In genomic region chr6:118705799-118706481, GRCh38 we compare ENCODE assay signal across 8 cellular contexts. TPM values are rescaled to one million over a fixed set of nuclear protein-coding genes. Genes with fewer than 3 reads are reported as not detected.
DNase-seq lines count a peak whose midpoint lies in the region; ATAC-seq and TF ChIP-seq lines count a peak whose summit lies in the region.

No MANE protein-coding gene starts in this region.

- DNase-seq in DMS114 treated with DMSO at 0.1 percent for 48 hours (lab: John Stamatoyannopoulos, UW; ENCODE audit: unreplicated experiment) (peak; percentile 62), hepatocyte (ENCODE audit: low spot score) (no peak), superior temporal gyrus (ENCODE audit: extremely low spot score) (peak; percentile 36), nephron progenitor cell (no peak), NCI-H187 (lab: John Stamatoyannopoulos, UW) (no peak)
- peak; percentile 32 to 39 for DNase-seq in activated T-cell treated with anti-CD3 and anti-CD28 coated beads, Interleukin-2, amount 50 U/mL, for 72 hours

- no peaks in the 10 kb centered on the region for H4K20me1 ChIP-seq in hepatocyte (ENCODE audit: insufficient read depth, poor library complexity, severe bottlenecking)

- no peaks in the 10 kb centered on the region for H3K9me2 ChIP-seq in hepatocyte (replicated peaks; ENCODE audit: insufficient read depth)

- peak overlapping the region; percentile 97 for H3K27ac Mint-ChIP-seq in activated T-cell treated with anti-CD3 and anti-CD28 coated beads, Interleukin-2, amount 50 U/mL, for 72 hours
- no peak overlapping the region for H3K27ac Mint-ChIP-seq in nephron progenitor cell

- peak; percentile 36 for ATAC-seq in GM19397 (IDR thresholded peaks at IDR 0.05; ENCODE audit: unreplicated experiment)
- ATAC-seq in HG03439 (IDR thresholded peaks at IDR 0.05; ENCODE audit: unreplicated experiment), result peak; percentile 39
- peak; percentile 19 to 29 for ATAC-seq in activated T-cell treated with anti-CD3 and anti-CD28 coated beads, Interleukin-2, amount 50 U/mL, for 72 hours (replicated peaks in 1 of 2)

- no peaks in the 10 kb centered on the region for H3K79me2 ChIP-seq in hepatocyte

- H3K4me1 ChIP-seq in hepatocyte (ENCODE audit: insufficient read depth), result peaks cover 17% of the 10 kb centered on the region

- no peaks in the 10 kb centered on the region for H3K27me3 ChIP-seq in hepatocyte

- H3K27ac ChIP-seq in hepatocyte, result no peak overlapping the region

- H3K36me3 ChIP-seq in hepatocyte (replicated peaks; ENCODE audit: insufficient read depth, low read depth), result no peaks in the 10 kb centered on the region

- H3K4me3 Mint-ChIP-seq in activated T-cell treated with anti-CD3 and anti-CD28 coated beads, Interleukin-2, amount 50 U/mL, for 72 hours, result peak overlapping the region; percentile 94 to 98
- H3K4me3 Mint-ChIP-seq in nephron progenitor cell, result no peak overlapping the region

- H3K4me2 ChIP-seq in hepatocyte, result peak overlapping the region; percentile 49

- no peaks in the 10 kb centered on the region for H3K9me3 ChIP-seq in hepatocyte (ENCODE audit: low read depth)

- WGBS in hepatocyte (ENCODE audit: low lambda C conversion rate, missing lambda C conversion rate), result 48% methylated on average over 4 of the region's 4 CpGs

- H3K4me1 Mint-ChIP-seq in activated T-cell treated with anti-CD3 and anti-CD28 coated beads, Interleukin-2, amount 50 U/mL, for 72 hours (ENCODE audit: low read depth), result peaks cover 75% of the 10 kb centered on the region
- H3K4me1 Mint-ChIP-seq in nephron progenitor cell, result peaks cover 47% of the 10 kb centered on the region

- no peak for TF ChIP-seq CTCF in hepatocyte (IDR thresholded peaks at IDR 0.05; ENCODE audit: poor library complexity)
- TF ChIP-seq CTCF in nephron progenitor cell (IDR thresholded peaks at IDR 0.05), result no peak

- no peak overlapping the region for H2AFZ ChIP-seq in hepatocyte

- no peak overlapping the region for H3K4me3 ChIP-seq in hepatocyte

- no peaks in the 10 kb centered on the region for H3K27me3 Mint-ChIP-seq in activated T-cell treated with anti-CD3 and anti-CD28 coated beads, Interleukin-2, amount 50 U/mL, for 72 hours (ENCODE audit: low read depth)
- peaks cover 3% of the 10 kb centered on the region for H3K27me3 Mint-ChIP-seq in nephron progenitor cell (ENCODE audit: low read depth, poor library complexity)

- peaks cover 2 to 4% of the 10 kb centered on the region in 2 donors for H3K9me3 Mint-ChIP-seq in activated T-cell treated with anti-CD3 and anti-CD28 coated beads, Interleukin-2, amount 50 U/mL, for 72 hours
- H3K9me3 Mint-ChIP-seq in nephron progenitor cell, result no peaks in the 10 kb centered on the region

- peaks cover 9 to 23% of the 10 kb centered on the region in 2 donors for H3K36me3 Mint-ChIP-seq in activated T-cell treated with anti-CD3 and anti-CD28 coated beads, Interleukin-2, amount 50 U/mL, for 72 hours (ENCODE audit: insufficient read depth in 2 of 2)
- H3K36me3 Mint-ChIP-seq in nephron progenitor cell (ENCODE audit: low read depth), result no peaks in the 10 kb centered on the region

RNA-seq across cellular contexts. Expression of gene CEP85L, which starts 54.5 kb away (rescaled TPM):
- 10 to 100 TPM; 32.4 to 44.7 TPM for total RNA-seq in activated T-cell treated with anti-CD3 and anti-CD28 coated beads, Interleukin-2, amount 50 U/mL, for 72 hours
- total RNA-seq in hepatocyte, result 38.5 and 40.2 TPM in 2 replicates
- 17.8 and 26.3 TPM in 2 replicates for polyA plus RNA-seq in hepatocyte

Comparison
In these comparisons a context has a peak if more than half of its experiments do, and no peak if none do; other contexts are left out.
1. DNase-seq: peak in DMS114 treated with DMSO at 0.1 percent for 48 hours (single experiment), activated T-cell treated with anti-CD3 and anti-CD28 coated beads, Interleukin-2, amount 50 U/mL, for 72 hours (2 of 2) and superior temporal gyrus (single experiment); none in hepatocyte (single experiment), nephron progenitor cell (single experiment) and NCI-H187 (0 of 2).
2. Peak in every context shown above with its lines, with median percentiles within 50 percentile points of each other: ATAC-seq.